ENCODE assay signal across 9 cellular contexts in the genomic region with DNA sequence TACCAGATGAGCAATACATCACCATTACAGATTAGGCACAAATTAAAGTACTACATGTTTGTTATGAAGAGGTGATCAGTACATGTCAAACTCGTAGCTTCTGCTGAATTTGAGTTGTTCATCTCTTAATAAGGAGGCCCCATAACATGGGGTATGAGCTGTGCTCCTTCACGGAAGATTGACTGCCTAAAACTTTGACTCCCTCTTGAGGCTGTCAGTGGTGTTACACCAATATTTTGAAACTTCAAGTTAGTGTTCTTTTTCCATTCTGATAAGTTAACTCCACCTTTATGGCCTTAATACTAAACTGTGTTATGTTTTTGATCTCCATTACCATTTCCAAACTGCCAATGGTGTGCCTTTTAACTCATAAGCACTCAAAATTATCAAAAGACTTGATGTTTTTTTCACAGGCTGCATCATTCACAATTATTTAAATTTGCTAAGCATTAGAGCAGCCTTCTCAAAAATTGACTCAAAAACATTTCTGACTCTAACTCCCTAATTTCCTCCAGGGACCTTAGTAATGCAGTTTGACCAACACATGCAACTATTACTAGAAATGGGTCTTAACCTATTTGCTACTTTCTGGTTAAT.
DNase-seq lines count a peak whose midpoint lies in the region; ATAC-seq and TF ChIP-seq lines count a peak whose summit lies in the region.
"Had no signal": no experiment of that assay in that cellular context is flagged by ENCODE, and none has a peak within 500 bp of the region (broad histone marks: within the 10 kb centered on the region; RNA-seq: fewer than 3 reads in every experiment).

No MANE protein-coding gene starts in this region.

- H3K27ac Mint-ChIP-seq in CD14-positive monocyte = no peak overlapping the region

- peak; percentile 24 for TF ChIP-seq CTCF in CD14-positive monocyte (IDR thresholded peaks at IDR 0.05)
- TF ChIP-seq CTCF in foreskin keratinocyte (conservative IDR thresholded peaks at IDR 0.05) = peak; percentile 62

- no peak for DNase-seq in CD14-positive monocyte (ENCODE audit: low spot score)
- peak; percentile 16 for DNase-seq in RPMI8226
- peak in 1 of 2 donors; percentile 29 for DNase-seq in foreskin keratinocyte
- peak; percentile 28 for DNase-seq in stromal cell of bone marrow (ENCODE audit: low read depth)
- no peak for DNase-seq in T1000 (lab: John Stamatoyannopoulos, UW)
- DNase-seq in DMS153 treated with DMSO at 0.1 percent for 48 hours (lab: John Stamatoyannopoulos, UW; ENCODE audit: unreplicated experiment) = no peak

- no peaks in the 10 kb centered on the region for H3K4me1 ChIP-seq in foreskin keratinocyte

- no peaks in the 10 kb centered on the region for H3K9me3 Mint-ChIP-seq in CD14-positive monocyte

- no peak overlapping the region for H3K4me3 Mint-ChIP-seq in CD14-positive monocyte

- intact Hi-C loops in CD14-positive monocyte (cut with micrococcal nuclease) = no loop called here

- no peaks in the 10 kb centered on the region for H3K27me3 ChIP-seq in foreskin keratinocyte

- no peak overlapping the region for H3K27ac ChIP-seq in foreskin keratinocyte
- H3K27ac ChIP-seq: skin epidermis had no signal

- H3K27me3 Mint-ChIP-seq in CD14-positive monocyte (ENCODE audit: low read depth in 3 of 3) = peaks cover 0 to 2% (median 0%) of the 10 kb centered on the region in 3 donors

- H3K4me1 Mint-ChIP-seq in CD14-positive monocyte = no peaks in the 10 kb centered on the region

- ATAC-seq in GM19035 (IDR thresholded peaks at IDR 0.05; ENCODE audit: unreplicated experiment) (peak; percentile 93), HG03342 (IDR thresholded peaks at IDR 0.05; ENCODE audit: unreplicated experiment) (peak; percentile 95), foreskin keratinocyte (peak; percentile 42)

- H3K36me3 Mint-ChIP-seq in CD14-positive monocyte = no peaks in the 10 kb centered on the region

Comparison
In these comparisons a context has a peak if more than half of its experiments do, and no peak if none do; other contexts are left out.
1. DNase-seq: peak in RPMI8226 (single experiment) and stromal cell of bone marrow (single experiment); none in CD14-positive monocyte (single experiment), T1000 (single experiment) and DMS153 treated with DMSO at 0.1 percent for 48 hours (single experiment).
2. ATAC-seq: peak in every context shown above with its lines; median percentile 95 in HG03342; 93 in GM19035; 42 in foreskin keratinocyte.